Comparison of ENCODE assay signal across 14 cellular contexts in the genomic region with DNA sequence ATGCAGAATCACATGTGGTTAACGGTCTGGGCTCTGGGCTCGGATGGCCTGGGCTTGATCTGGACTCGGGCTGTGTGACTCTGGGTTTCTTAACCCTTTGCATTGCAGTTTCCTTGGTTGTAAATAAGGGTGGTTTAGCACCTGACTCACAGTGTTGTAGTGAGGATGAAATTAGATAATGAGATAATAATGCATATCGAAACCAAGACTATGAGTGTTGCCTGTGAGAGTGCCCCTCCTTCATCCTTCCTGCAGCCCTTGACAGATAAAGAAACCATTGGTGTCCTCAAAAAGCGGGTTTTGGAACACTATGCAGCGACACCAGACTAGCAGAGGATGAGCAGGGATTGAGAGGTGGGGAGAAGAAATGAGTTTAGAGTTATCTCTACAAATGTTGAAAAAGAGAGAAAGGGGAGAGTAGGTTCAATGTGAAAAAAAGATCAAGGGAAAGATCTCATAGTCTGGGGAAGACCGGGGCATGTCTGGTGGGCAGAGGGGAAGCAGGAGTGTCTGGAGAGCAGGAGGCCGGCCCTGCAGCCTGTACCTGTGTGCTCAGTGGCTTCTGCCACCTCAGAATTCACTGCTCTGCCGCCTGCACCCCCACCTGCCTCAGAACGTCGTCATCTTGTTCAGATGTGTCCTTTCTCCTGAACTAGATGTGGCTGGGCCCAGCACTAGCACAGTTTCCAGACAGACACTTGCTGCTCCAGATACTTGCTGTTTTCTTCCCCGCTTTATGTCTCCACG.
DNase-seq lines count a peak whose midpoint lies in the region; ATAC-seq and TF ChIP-seq lines count a peak whose summit lies in the region.
"Had no signal": no experiment of that assay in that cellular context is flagged by ENCODE, and none has a peak within 500 bp of the region (broad histone marks: within the 10 kb centered on the region; RNA-seq: fewer than 3 reads in every experiment).

No MANE protein-coding gene starts in this region.

- peak overlapping the region; percentile 88 for H3K27ac Mint-ChIP-seq in activated CD4-positive, alpha-beta T cell treated with anti-CD3 and anti-CD28 coated beads, Interleukin-2, amount 10 ng/mL, durations not matched to agents 7 days and 5 days
- peak overlapping the region; percentile 67 for H3K27ac Mint-ChIP-seq in activated CD4-positive, alpha-beta memory T cell treated with anti-CD3 and anti-CD28 coated beads, Interleukin-2, amount 10 ng/mL, durations not matched to agents 7 days and 5 days
- peak overlapping the region in 1 of 2 donors; percentile 11 for H3K27ac Mint-ChIP-seq in natural killer cell

- CTCF ChIA-PET in activated CD4-positive, alpha-beta T cell treated with anti-CD3 and anti-CD28 coated beads, Interleukin-2, amount 10 ng/mL, durations not matched to agents 7 days and 5 days (lab: Charles Lee) = no interaction called here
- CTCF ChIA-PET in activated CD4-positive, alpha-beta memory T cell treated with anti-CD3 and anti-CD28 coated beads, Interleukin-2, amount 10 ng/mL, durations not matched to agents 7 days and 5 days (lab: Charles Lee) = interaction anchor here (1.0 kb wide), 1 partner anchor 358 kb away, joined by 3 read pairs; a partner anchor contains a TSS

- POLR2A ChIA-PET in activated CD4-positive, alpha-beta T cell treated with anti-CD3 and anti-CD28 coated beads, Interleukin-2, amount 10 ng/mL, durations not matched to agents 7 days and 5 days (lab: Charles Lee) = no interaction called here
- POLR2A ChIA-PET in activated CD4-positive, alpha-beta memory T cell treated with anti-CD3 and anti-CD28 coated beads, Interleukin-2, amount 10 ng/mL, durations not matched to agents 7 days and 5 days (lab: Charles Lee) = no interaction called here

- no peak for TF ChIP-seq CTCF in natural killer cell (IDR thresholded peaks at IDR 0.05)

- peaks cover 5% of the 10 kb centered on the region for H3K27me3 Mint-ChIP-seq in activated CD4-positive, alpha-beta T cell treated with anti-CD3 and anti-CD28 coated beads, Interleukin-2, amount 10 ng/mL, durations not matched to agents 7 days and 5 days
- H3K27me3 Mint-ChIP-seq in activated CD4-positive, alpha-beta memory T cell treated with anti-CD3 and anti-CD28 coated beads, Interleukin-2, amount 10 ng/mL, durations not matched to agents 7 days and 5 days = peaks cover 21% of the 10 kb centered on the region
- H3K27me3 Mint-ChIP-seq in natural killer cell (ENCODE audit: low read depth in 2 of 2) = no peaks in the 10 kb centered on the region

- peak; percentile 12 for DNase-seq in activated CD4-positive, alpha-beta T cell treated with anti-CD3 and anti-CD28 coated beads, Interleukin-2, amount 10 ng/mL, durations not matched to agents 7 days and 5 days
- DNase-seq in activated CD4-positive, alpha-beta T cell treated with anti-CD3 and anti-CD28 coated beads, Interleukin-2, amount 50 U/mL, for 1 hour = no peak
- peak; percentile 42 for DNase-seq in activated CD4-positive, alpha-beta memory T cell treated with anti-CD3 and anti-CD28 coated beads, Interleukin-2, amount 10 ng/mL, durations not matched to agents 7 days and 5 days
- DNase-seq in natural killer cell = no peak
- no peak for DNase-seq in HPDE6-E6E7 (ENCODE audit: extremely low spot score)
- no peak for DNase-seq in posterior cingulate gyrus
- DNase-seq in T-helper 9 cell = no peak
- DNase-seq: activated CD8-positive, alpha-beta memory T cell treated with anti-CD3 and anti-CD28 coated beads for 24 hours; amygdala; colonic mucosa; NCI-H1105 treated with DMSO at 0.1 percent for 48 hours; NCI-H510A; SW 1271 had no signal

- intact Hi-C loops in natural killer cell (cut with micrococcal nuclease) (no loop called here), posterior cingulate gyrus (cut with DNase I) (loop anchor here (10.0 kb wide), 1 partner anchor 644 kb away; no protein-coding TSS in a partner anchor)

- ATAC-seq in HG02610 (IDR thresholded peaks at IDR 0.05; ENCODE audit: unreplicated experiment) (peak; percentile 71), natural killer cell (peak; percentile 24 to 40 (median 26))

- peak overlapping the region; percentile 42 for H3K4me3 Mint-ChIP-seq in activated CD4-positive, alpha-beta T cell treated with anti-CD3 and anti-CD28 coated beads, Interleukin-2, amount 10 ng/mL, durations not matched to agents 7 days and 5 days
- peak overlapping the region; percentile 59 for H3K4me3 Mint-ChIP-seq in activated CD4-positive, alpha-beta memory T cell treated with anti-CD3 and anti-CD28 coated beads, Interleukin-2, amount 10 ng/mL, durations not matched to agents 7 days and 5 days
- H3K4me3 Mint-ChIP-seq in natural killer cell = peak overlapping the region; percentile 49

- no peaks in the 10 kb centered on the region for H3K36me3 Mint-ChIP-seq in activated CD4-positive, alpha-beta T cell treated with anti-CD3 and anti-CD28 coated beads, Interleukin-2, amount 10 ng/mL, durations not matched to agents 7 days and 5 days (ENCODE audit: low read depth)
- no peaks in the 10 kb centered on the region for H3K36me3 Mint-ChIP-seq in activated CD4-positive, alpha-beta memory T cell treated with anti-CD3 and anti-CD28 coated beads, Interleukin-2, amount 10 ng/mL, durations not matched to agents 7 days and 5 days (ENCODE audit: low read depth)
- H3K36me3 Mint-ChIP-seq in natural killer cell = no peaks in the 10 kb centered on the region

- no peaks in the 10 kb centered on the region for H3K9me3 Mint-ChIP-seq in activated CD4-positive, alpha-beta T cell treated with anti-CD3 and anti-CD28 coated beads, Interleukin-2, amount 10 ng/mL, durations not matched to agents 7 days and 5 days
- H3K9me3 Mint-ChIP-seq in activated CD4-positive, alpha-beta memory T cell treated with anti-CD3 and anti-CD28 coated beads, Interleukin-2, amount 10 ng/mL, durations not matched to agents 7 days and 5 days = no peaks in the 10 kb centered on the region
- no peaks in the 10 kb centered on the region for H3K9me3 Mint-ChIP-seq in natural killer cell

- peaks cover 37% of the 10 kb centered on the region for H3K4me1 Mint-ChIP-seq in activated CD4-positive, alpha-beta T cell treated with anti-CD3 and anti-CD28 coated beads, Interleukin-2, amount 10 ng/mL, durations not matched to agents 7 days and 5 days
- H3K4me1 Mint-ChIP-seq in activated CD4-positive, alpha-beta memory T cell treated with anti-CD3 and anti-CD28 coated beads, Interleukin-2, amount 10 ng/mL, durations not matched to agents 7 days and 5 days = peaks cover 33% of the 10 kb centered on the region
- peaks cover 23 to 36% of the 10 kb centered on the region in 2 donors for H3K4me1 Mint-ChIP-seq in natural killer cell

Comparison
In these comparisons a context has a peak if more than half of its experiments do, and no peak if none do; other contexts are left out.
1. DNase-seq: peak in activated CD4-positive, alpha-beta T cell treated with anti-CD3 and anti-CD28 coated beads, Interleukin-2, amount 10 ng/mL, durations not matched to agents 7 days and 5 days (single experiment) and activated CD4-positive, alpha-beta memory T cell treated with anti-CD3 and anti-CD28 coated beads, Interleukin-2, amount 10 ng/mL, durations not matched to agents 7 days and 5 days (single experiment); none in activated CD4-positive, alpha-beta T cell treated with anti-CD3 and anti-CD28 coated beads, Interleukin-2, amount 50 U/mL, for 1 hour (single experiment), natural killer cell (single experiment), HPDE6-E6E7 (single experiment), posterior cingulate gyrus (0 of 10) and T-helper 9 cell (single experiment).
2. Peak in every context shown above with its lines, with median percentiles within 50 percentile points of each other: H3K4me3 Mint-ChIP-seq.